20 cellular contexts compared by ENCODE assay signal in the genomic region with DNA sequence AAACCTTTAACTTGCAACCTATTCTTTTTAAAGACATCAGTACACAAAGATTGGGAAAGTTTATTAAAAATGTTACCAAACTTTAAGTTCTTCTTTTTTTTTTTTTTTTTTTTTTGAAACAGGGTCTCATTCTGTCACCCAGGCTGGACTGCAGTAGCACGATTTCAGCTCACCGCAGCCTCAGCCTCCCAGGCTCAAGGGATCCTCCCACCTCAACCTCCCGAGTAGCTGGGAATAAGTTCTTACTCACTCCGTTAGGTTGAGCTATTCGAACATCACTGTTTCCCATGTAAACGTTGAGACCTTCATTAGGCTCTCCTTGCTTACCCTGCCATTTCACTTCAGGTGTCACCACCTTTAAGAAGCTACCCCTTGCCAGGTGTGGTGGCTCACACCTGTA. TPM values are rescaled to one million over a fixed set of nuclear protein-coding genes. Genes with fewer than 3 reads are reported as not detected.
A peak's percentile ranks its signal among the peaks of the same experiment; 100 is the strongest.
DNase-seq lines count a peak whose midpoint lies in the region; ATAC-seq and TF ChIP-seq lines count a peak whose summit lies in the region.
"Had no signal": no experiment of that assay in that cellular context is flagged by ENCODE, and none has a peak within 500 bp of the region (broad histone marks: within the 10 kb centered on the region; RNA-seq: fewer than 3 reads in every experiment).

No MANE protein-coding gene starts in this region.

- no peak overlapping the region for H3K4me3 ChIP-seq in aorta (ENCODE audit: low read length in 2 of 2)
- H3K4me3 ChIP-seq: gastroesophageal sphincter had no signal

- H3K9me3 ChIP-seq in aorta (ENCODE audit: control insufficient read depth, low read length), result no peaks in the 10 kb centered on the region
- H3K9me3 ChIP-seq: gastroesophageal sphincter had no signal

- H3K9me3 Mint-ChIP-seq in activated naive CD4-positive, alpha-beta T cell treated with anti-CD3 and anti-CD28 coated beads, Interleukin-2, amount 10 ng/mL, durations not matched to agents 7 days and 5 days, result peaks cover 3% of the 10 kb centered on the region
- no peaks in the 10 kb centered on the region for H3K9me3 Mint-ChIP-seq in activated naive CD4-positive, alpha-beta T cell treated with anti-CD3 and anti-CD28 coated beads for 36 hours
- H3K9me3 Mint-ChIP-seq in activated T-helper 17 cell treated with anti-CD3 and anti-CD28 coated beads, Interleukin-2, amount 50 U/mL, for 72 hours, result no peaks in the 10 kb centered on the region
- H3K9me3 Mint-ChIP-seq in natural killer cell, result peaks cover 2 to 8% of the 10 kb centered on the region in 2 donors
- no peaks in the 10 kb centered on the region for H3K9me3 Mint-ChIP-seq in chondrocyte (ENCODE audit: low read depth)
- H3K9me3 Mint-ChIP-seq: activated CD4-positive, alpha-beta T cell treated with anti-CD3 and anti-CD28 coated beads, Interleukin-2, amount 10 ng/mL, durations not matched to agents 7 days and 5 days; activated T-cell treated with anti-CD3 and anti-CD28 coated beads, Interleukin-2, amount 50 U/mL, for 4 hours; brain; stimulated activated memory B cell treated with anti-CD40 and anti-IgM and Interleukin-4, amounts not matched to agents 10 μg/mL and 1 μg/mL and 100 μg/mL, for 72 hours had no signal

- H3K27me3 ChIP-seq in aorta (ENCODE audit: control insufficient read depth in 1 of 2, insufficient read depth in 2 of 2, low read length in 1 of 2), result no peaks in the 10 kb centered on the region
- H3K27me3 ChIP-seq: gastroesophageal sphincter had no signal

- no peak for ATAC-seq in activated T-helper 17 cell treated with anti-CD3 and anti-CD28 coated beads, Interleukin-2, amount 50 U/mL, for 72 hours (replicated peaks)
- no peak for ATAC-seq in natural killer cell
- no peak for ATAC-seq in aorta (ENCODE audit: low FRiP score)
- ATAC-seq in activated CD4-positive, CD25-positive, alpha-beta regulatory T cell treated with anti-CD3 and anti-CD28 coated beads, Interleukin-2, amount 50 U/mL, for 24 hours, result no peak
- ATAC-seq: activated T-cell treated with anti-CD3 and anti-CD28 coated beads, Interleukin-2, amount 50 U/mL, for 4 hours; gastroesophageal sphincter; left cardiac atrium; stimulated activated memory B cell treated with anti-CD40 and anti-IgM and Interleukin-4, amounts not matched to agents 10 μg/mL and 1 μg/mL and 100 μg/mL, for 72 hours had no signal

- no peaks in the 10 kb centered on the region for H3K36me3 ChIP-seq in aorta (ENCODE audit: control insufficient read depth in 1 of 2, insufficient read depth in 2 of 2, low read length in 1 of 2)
- H3K36me3 ChIP-seq: gastroesophageal sphincter had no signal

- H3K27ac Mint-ChIP-seq in activated naive CD4-positive, alpha-beta T cell treated with anti-CD3 and anti-CD28 coated beads, Interleukin-2, amount 10 ng/mL, durations not matched to agents 7 days and 5 days, result peak overlapping the region; percentile 58
- H3K27ac Mint-ChIP-seq in activated naive CD4-positive, alpha-beta T cell treated with anti-CD3 and anti-CD28 coated beads for 36 hours, result no peak overlapping the region
- H3K27ac Mint-ChIP-seq in activated T-helper 17 cell treated with anti-CD3 and anti-CD28 coated beads, Interleukin-2, amount 50 U/mL, for 72 hours, result peak overlapping the region; percentile 91
- peak overlapping the region; percentile 96 for H3K27ac Mint-ChIP-seq in natural killer cell
- no peak overlapping the region for H3K27ac Mint-ChIP-seq in chondrocyte (ENCODE audit: unreplicated experiment)
- H3K27ac Mint-ChIP-seq: activated CD4-positive, alpha-beta T cell treated with anti-CD3 and anti-CD28 coated beads, Interleukin-2, amount 10 ng/mL, durations not matched to agents 7 days and 5 days; activated naive CD8-positive, alpha-beta T cell; brain; type B pancreatic cell had no signal

- TF ChIP-seq CTCF in natural killer cell (IDR thresholded peaks at IDR 0.05) (no peak), chondrocyte (IDR thresholded peaks at IDR 0.05) (no peak)

- peak overlapping the region; percentile 30 to 55 for H3K27ac ChIP-seq in aorta (ENCODE audit: low read depth in 1 of 2, low read length in 2 of 2)
- H3K27ac ChIP-seq: KMS-11 had no signal

- H3K27me3 Mint-ChIP-seq in activated naive CD4-positive, alpha-beta T cell treated with anti-CD3 and anti-CD28 coated beads, Interleukin-2, amount 10 ng/mL, durations not matched to agents 7 days and 5 days, result no peaks in the 10 kb centered on the region
- no peaks in the 10 kb centered on the region for H3K27me3 Mint-ChIP-seq in activated naive CD4-positive, alpha-beta T cell treated with anti-CD3 and anti-CD28 coated beads for 36 hours (ENCODE audit: low read depth)
- H3K27me3 Mint-ChIP-seq in activated T-helper 17 cell treated with anti-CD3 and anti-CD28 coated beads, Interleukin-2, amount 50 U/mL, for 72 hours, result no peaks in the 10 kb centered on the region
- H3K27me3 Mint-ChIP-seq in natural killer cell (ENCODE audit: low read depth in 2 of 2) (no peaks in the 10 kb centered on the region), chondrocyte (ENCODE audit: low read depth) (no peaks in the 10 kb centered on the region)
- H3K27me3 Mint-ChIP-seq: activated CD4-positive, alpha-beta T cell treated with anti-CD3 and anti-CD28 coated beads, Interleukin-2, amount 10 ng/mL, durations not matched to agents 7 days and 5 days; activated naive CD8-positive, alpha-beta T cell; stimulated activated memory B cell treated with anti-CD40 and anti-IgM and Interleukin-4, amounts not matched to agents 10 μg/mL and 1 μg/mL and 100 μg/mL, for 72 hours had no signal

- H3K4me3 Mint-ChIP-seq in activated naive CD4-positive, alpha-beta T cell treated with anti-CD3 and anti-CD28 coated beads, Interleukin-2, amount 10 ng/mL, durations not matched to agents 7 days and 5 days, result no peak overlapping the region
- H3K4me3 Mint-ChIP-seq in activated naive CD4-positive, alpha-beta T cell treated with anti-CD3 and anti-CD28 coated beads for 36 hours, result no peak overlapping the region
- peak overlapping the region; percentile 97 for H3K4me3 Mint-ChIP-seq in activated T-helper 17 cell treated with anti-CD3 and anti-CD28 coated beads, Interleukin-2, amount 50 U/mL, for 72 hours
- H3K4me3 Mint-ChIP-seq in natural killer cell (peak overlapping the region; percentile 86), chondrocyte (ENCODE audit: unreplicated experiment) (no peak overlapping the region)
- H3K4me3 Mint-ChIP-seq: activated CD4-positive, alpha-beta T cell treated with anti-CD3 and anti-CD28 coated beads, Interleukin-2, amount 10 ng/mL, durations not matched to agents 7 days and 5 days; activated naive CD8-positive, alpha-beta T cell; stimulated activated memory B cell treated with anti-CD40 and anti-IgM and Interleukin-4, amounts not matched to agents 10 μg/mL and 1 μg/mL and 100 μg/mL, for 72 hours; type B pancreatic cell had no signal

- 77 to 78% methylated on average over 6 of the region's 6 CpGs for WGBS in aorta, 2 donors

- H3K4me1 Mint-ChIP-seq in activated naive CD4-positive, alpha-beta T cell treated with anti-CD3 and anti-CD28 coated beads, Interleukin-2, amount 10 ng/mL, durations not matched to agents 7 days and 5 days, result peaks cover 83% of the 10 kb centered on the region
- peaks cover 71% of the 10 kb centered on the region for H3K4me1 Mint-ChIP-seq in activated naive CD4-positive, alpha-beta T cell treated with anti-CD3 and anti-CD28 coated beads for 36 hours (ENCODE audit: low read depth)
- H3K4me1 Mint-ChIP-seq in activated T-helper 17 cell treated with anti-CD3 and anti-CD28 coated beads, Interleukin-2, amount 50 U/mL, for 72 hours, result peaks cover 64% of the 10 kb centered on the region
- H3K4me1 Mint-ChIP-seq in natural killer cell, result peaks cover 72 to 84% of the 10 kb centered on the region in 2 donors
- H3K4me1 Mint-ChIP-seq in chondrocyte (ENCODE audit: low read depth), result peaks cover 44% of the 10 kb centered on the region

- no peak for DNase-seq in activated naive CD4-positive, alpha-beta T cell treated with anti-CD3 and anti-CD28 coated beads, Interleukin-2, amount 10 ng/mL, durations not matched to agents 7 days and 5 days
- DNase-seq in activated naive CD4-positive, alpha-beta T cell treated with anti-CD3 and anti-CD28 coated beads for 36 hours, result no peak
- DNase-seq in natural killer cell (no peak), aorta (no peak), chondrocyte (ENCODE audit: low spot score) (no peak), GM19240 (ENCODE audit: insufficient read length, low spot score) (no peak)
- DNase-seq: activated CD4-positive, alpha-beta T cell treated with anti-CD3 and anti-CD28 coated beads, Interleukin-2, amount 10 ng/mL, durations not matched to agents 7 days and 5 days; activated T-cell treated with anti-CD3 and anti-CD28 coated beads, Interleukin-2, amount 50 U/mL, for 4 hours; left cardiac atrium; NCI-H1417; NCI-H2171; retina had no signal

- peaks cover 53% of the 10 kb centered on the region for H3K36me3 Mint-ChIP-seq in activated naive CD4-positive, alpha-beta T cell treated with anti-CD3 and anti-CD28 coated beads, Interleukin-2, amount 10 ng/mL, durations not matched to agents 7 days and 5 days
- H3K36me3 Mint-ChIP-seq in activated naive CD4-positive, alpha-beta T cell treated with anti-CD3 and anti-CD28 coated beads for 36 hours (ENCODE audit: low read depth), result peaks cover 11% of the 10 kb centered on the region
- H3K36me3 Mint-ChIP-seq in activated T-helper 17 cell treated with anti-CD3 and anti-CD28 coated beads, Interleukin-2, amount 50 U/mL, for 72 hours (ENCODE audit: low read depth), result peaks cover 40% of the 10 kb centered on the region
- H3K36me3 Mint-ChIP-seq in natural killer cell, result no peaks in the 10 kb centered on the region
- no peaks in the 10 kb centered on the region for H3K36me3 Mint-ChIP-seq in chondrocyte (ENCODE audit: low read depth)
- H3K36me3 Mint-ChIP-seq: brain had no signal

- intact Hi-C loops in activated naive CD4-positive, alpha-beta T cell treated with anti-CD3 and anti-CD28 coated beads for 36 hours (cut with micrococcal nuclease), result no loop called here
- intact Hi-C loops in natural killer cell (cut with micrococcal nuclease), result no loop called here
- intact Hi-C loops in aorta (cut with DNase I), result loop anchor here in 1 of 2 donors (5.0 kb wide), 1 partner anchor 99 kb away; no protein-coding TSS in a partner anchor

- peaks cover 3 to 33% of the 10 kb centered on the region in 2 donors for H3K4me1 ChIP-seq in aorta (ENCODE audit: control insufficient read depth in 1 of 2, insufficient read depth in 2 of 2, low read length in 2 of 2)

- CTCF ChIA-PET in activated naive CD4-positive, alpha-beta T cell treated with anti-CD3 and anti-CD28 coated beads, Interleukin-2, amount 10 ng/mL, durations not matched to agents 7 days and 5 days (lab: Charles Lee), result interaction anchor here (1.9 to 9.6 kb wide), 2 partner anchors 22 to 142 kb away, joined by 6 to 426 read pairs; no protein-coding TSS in a partner anchor
- CTCF ChIA-PET in activated naive CD4-positive, alpha-beta T cell treated with anti-CD3 and anti-CD28 coated beads for 36 hours (lab: Charles Lee), result interaction anchor here (0.6 to 7.4 kb wide), 7 partner anchors 22 to 226 kb away, joined by 3 to 328 read pairs (median 4); no protein-coding TSS in a partner anchor

RNA-seq across cellular contexts. Expression of gene MAP3K5, which starts 5.6 kb away (rescaled TPM):
- 1 to 10 TPM; 9.4 to 9.7 TPM for total RNA-seq in activated naive CD4-positive, alpha-beta T cell treated with anti-CD3 and anti-CD28 coated beads for 36 hours
- total RNA-seq in activated T-helper 17 cell treated with anti-CD3 and anti-CD28 coated beads, Interleukin-2, amount 50 U/mL, for 72 hours, result 10 to 100 TPM; 13.8 to 20.1 TPM
- 10 to 100 TPM; 19.7 to 36.7 (median 35.4) TPM for total RNA-seq in natural killer cell
- total RNA-seq in aorta, result 10 to 100 TPM; 37.6 to 48.4 TPM
- 10 to 100 TPM; 16.2 to 33.7 TPM for polyA plus RNA-seq in aorta
- 2.1 to 5.1 TPM (median 4.6 TPM) in 3 replicates for total RNA-seq in chondrocyte

RNA-seq across cellular contexts. Expression of gene PEX7, which starts 35.7 kb away (rescaled TPM):
- total RNA-seq in activated naive CD4-positive, alpha-beta T cell treated with anti-CD3 and anti-CD28 coated beads for 36 hours, result 1 to 10 TPM; 6.0 to 6.4 TPM
- total RNA-seq in activated T-helper 17 cell treated with anti-CD3 and anti-CD28 coated beads, Interleukin-2, amount 50 U/mL, for 72 hours, result 1 to 10 TPM; 3.4 to 5.7 TPM
- total RNA-seq in natural killer cell (1 to 10 TPM; 2.4 to 3.6 (median 2.5) TPM), aorta (1 to 10 TPM; 4.2 to 5.5 TPM), chondrocyte (6.2 to 7.0 TPM (median 6.8 TPM) in 3 replicates)
- polyA plus RNA-seq in aorta, result 1 to 10 TPM; 4.9 to 5.8 TPM

Comparison
In these comparisons a context has a peak if more than half of its experiments do, and no peak if none do; other contexts are left out.
1. H3K27ac Mint-ChIP-seq: peak in activated naive CD4-positive, alpha-beta T cell treated with anti-CD3 and anti-CD28 coated beads, Interleukin-2, amount 10 ng/mL, durations not matched to agents 7 days and 5 days (single experiment), activated T-helper 17 cell treated with anti-CD3 and anti-CD28 coated beads, Interleukin-2, amount 50 U/mL, for 72 hours (single experiment) and natural killer cell (2 of 2); none in activated naive CD4-positive, alpha-beta T cell treated with anti-CD3 and anti-CD28 coated beads for 36 hours (single experiment) and chondrocyte (single experiment).
2. H3K4me3 Mint-ChIP-seq: peak in activated T-helper 17 cell treated with anti-CD3 and anti-CD28 coated beads, Interleukin-2, amount 50 U/mL, for 72 hours (single experiment) and natural killer cell (single experiment); none in activated naive CD4-positive, alpha-beta T cell treated with anti-CD3 and anti-CD28 coated beads, Interleukin-2, amount 10 ng/mL, durations not matched to agents 7 days and 5 days (single experiment), activated naive CD4-positive, alpha-beta T cell treated with anti-CD3 and anti-CD28 coated beads for 36 hours (single experiment) and chondrocyte (single experiment).